In the genomic region with DNA sequence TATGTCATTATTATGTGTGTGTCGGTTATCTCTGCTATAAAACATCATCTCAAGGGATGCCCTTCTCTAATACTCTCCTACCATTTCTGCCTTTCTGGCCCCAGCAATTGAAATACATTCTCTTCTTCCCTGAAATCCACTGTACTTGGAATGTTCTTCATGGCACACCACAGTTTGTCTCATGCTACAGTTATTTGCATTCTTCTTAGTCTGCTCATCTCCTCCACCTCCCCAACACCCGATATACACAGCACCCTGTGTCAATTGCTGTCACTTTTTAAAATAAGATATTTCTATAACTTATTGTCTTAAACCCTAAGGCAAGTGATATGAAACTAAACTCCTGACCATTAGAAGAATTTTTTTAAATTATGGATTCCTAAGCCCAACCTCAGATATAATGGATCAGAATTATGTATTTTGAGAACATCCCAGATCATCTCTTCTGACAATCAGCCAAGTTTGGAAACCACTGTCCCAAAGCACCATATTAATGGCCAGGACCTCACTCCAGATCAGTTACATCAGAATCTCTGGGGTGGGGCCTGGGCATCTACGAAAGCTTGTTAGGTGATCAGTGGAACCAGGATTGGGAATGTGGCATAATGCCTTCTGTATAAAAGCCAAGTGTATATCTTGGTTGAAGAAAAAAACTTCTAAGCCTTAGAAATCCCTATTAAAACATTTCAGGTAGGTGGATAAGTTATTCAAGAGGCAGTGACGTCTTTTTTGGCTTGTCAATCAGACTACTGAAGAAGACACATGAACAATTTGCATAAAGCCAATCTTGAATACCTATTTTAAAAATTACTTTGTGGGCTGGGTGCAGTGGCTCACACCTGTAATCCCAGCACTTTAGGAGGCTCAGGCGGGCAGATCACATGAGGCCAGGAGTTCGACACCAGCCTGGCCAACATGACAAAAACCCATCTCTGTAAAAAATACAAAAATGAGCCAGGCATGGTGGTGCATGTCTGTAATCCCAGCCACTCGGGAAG, we compare ENCODE assay signal across 1 cellular context.
A peak's percentile ranks its signal among the peaks of the same experiment; 100 is the strongest.
TF ChIP-seq lines count a peak whose summit lies in the region.

No MANE protein-coding gene starts in this region.

TF ChIP-seq in IMR-90, 13 proteins besides CTCF, POLR2A, EP300 and RAD21:
- 0 out of 2 replicates have a peak, but pooled peaks have one; percentile 7 for TF ChIP-seq FOS (IDR thresholded peaks at IDR 0.05; ENCODE audit: low read depth, low read length)
- TF ChIP-seq SMC3 (IDR thresholded peaks at IDR 0.05; ENCODE audit: low read depth, low read length), result no peak
